Comparison of ENCODE assay signal across 10 cellular contexts in genomic region chr11:94525933-94526332, GRCh38. TPM values are rescaled to one million over a fixed set of nuclear protein-coding genes. Genes with fewer than 3 reads are reported as not detected.
DNase-seq lines count a peak whose midpoint lies in the region; ATAC-seq, FAIRE-seq and TF ChIP-seq lines count a peak whose summit lies in the region.
"Had no signal": no experiment of that assay in that cellular context is flagged by ENCODE, and none has a peak within 500 bp of the region (broad histone marks: within the 10 kb centered on the region; RNA-seq: fewer than 3 reads in every experiment).

No MANE protein-coding gene starts in this region.

- in situ Hi-C loops in transverse colon (cut with MboI; ENCODE audit: low pct_ligation_motif_present in 1 of 4, low pct_unique_long_range_greater_than_20kb in 1 of 4, low sequenced_read_pairs in 3 of 4): loop anchor here in 2 of 4 donors (10.0 kb wide), 2 partner anchors 69 to 79 kb away; no protein-coding TSS in a partner anchor

- no peak for TF ChIP-seq EP300 in transverse colon (IDR thresholded peaks at IDR 0.05; ENCODE audit: low read depth)

- H3K9me3 ChIP-seq in keratinocyte (ENCODE audit: control insufficient read depth, low read depth, low read length) (no peaks in the 10 kb centered on the region), transverse colon (no peaks in the 10 kb centered on the region)

- no peak overlapping the region for H3K27ac ChIP-seq in keratinocyte (ENCODE audit: control insufficient read depth, insufficient read depth, low read length)
- H3K27ac ChIP-seq in transverse colon: no peak overlapping the region
- H3K27ac ChIP-seq: 22Rv1 had no signal

- intact Hi-C loops in transverse colon (cut with DNase I; ENCODE audit: low total_unique reads): no loop called here

- no peak overlapping the region for H3K9ac ChIP-seq in keratinocyte (ENCODE audit: control insufficient read depth, extremely low read depth, insufficient read depth, low read length)

- 12 to 13% methylated on average over 3 of the region's 3 CpGs for WGBS in transverse colon (ENCODE audit: low coverage in 1 of 2), 2 donors

- dilution Hi-C loops in keratinocyte (cut with MboI; ENCODE audit: extremely low pct_ligation_motif_present, low sequenced_read_pairs): no loop called here

- H3K9me1 ChIP-seq in keratinocyte (ENCODE audit: control insufficient read depth, extremely low read depth, insufficient read depth, low read length): no peaks in the 10 kb centered on the region

- no peaks in the 10 kb centered on the region for H3K36me3 ChIP-seq in keratinocyte (ENCODE audit: control insufficient read depth in 2 of 2, extremely low read depth in 1 of 2, insufficient read depth in 2 of 2, low read length in 2 of 2)
- no peaks in the 10 kb centered on the region for H3K36me3 ChIP-seq in transverse colon

- peak; percentile 81 for DNase-seq in DMS 273 (lab: John Stamatoyannopoulos, UW; ENCODE audit: unreplicated experiment)
- no peak for DNase-seq in DMS 273 treated with DMSO at 0.1 percent for 48 hours (lab: John Stamatoyannopoulos, UW)
- DNase-seq in amniotic epithelial cell (ENCODE audit: low read depth): peak; percentile 60
- DNase-seq in keratinocyte (ENCODE audit: low read depth, low spot score): no peak
- peak; percentile 84 for DNase-seq in transverse colon
- DNase-seq in NCI-H146 (lab: John Stamatoyannopoulos, UW): no peak
- no peak for DNase-seq in NCI-H345 (lab: John Stamatoyannopoulos, UW)

- TF ChIP-seq CTCF in keratinocyte (optimal IDR thresholded peaks at IDR 0.05 in 1 of 3, IDR thresholded peaks at IDR 0.05 in 1 of 3, conservative IDR thresholded peaks at IDR 0.05 in 1 of 3; ENCODE audit: extremely low read depth in 1 of 3, insufficient read depth in 2 of 3, low read length in 3 of 3) (no peak), transverse colon (IDR thresholded peaks at IDR 0.05) (no peak)

- peak overlapping the region; percentile 31 for H3K4me2 ChIP-seq in keratinocyte (ENCODE audit: control insufficient read depth, extremely low read depth, insufficient read depth, low read depth, low read length)

- no peak for TF ChIP-seq POLR2A in transverse colon (IDR thresholded peaks at IDR 0.05)

- H3K4me1 ChIP-seq in keratinocyte (ENCODE audit: control insufficient read depth, extremely low read depth, insufficient read depth, low read length) (peaks cover 23% of the 10 kb centered on the region), transverse colon (peaks cover 0 to 13% (median 9%) of the 10 kb centered on the region in 4 donors)

- no peak overlapping the region for H2AFZ ChIP-seq in keratinocyte (ENCODE audit: control insufficient read depth, low read length)

- ATAC-seq in GM21786 (IDR thresholded peaks at IDR 0.05; ENCODE audit: unreplicated experiment): no peak

- no peaks in the 10 kb centered on the region for H3K79me2 ChIP-seq in keratinocyte (ENCODE audit: control insufficient read depth, insufficient read depth, low read length)

- H3K4me3 ChIP-seq in keratinocyte (ENCODE audit: control insufficient read depth in 2 of 3, extremely low read depth in 1 of 3, insufficient read depth in 2 of 3, low read depth in 1 of 3, low read length in 3 of 3) (no peak overlapping the region), transverse colon (no peak overlapping the region)

- no peaks in the 10 kb centered on the region for H4K20me1 ChIP-seq in keratinocyte (ENCODE audit: control insufficient read depth, extremely low read depth, insufficient read depth, low read length)

- FAIRE-seq in keratinocyte (lab: Jason Lieb, UNC): peak; percentile 81

- H3K27me3 ChIP-seq in keratinocyte (ENCODE audit: control insufficient read depth, extremely low read depth, insufficient read depth, low read length): no peaks in the 10 kb centered on the region
- no peaks in the 10 kb centered on the region for H3K27me3 ChIP-seq in transverse colon

RNA-seq across cellular contexts. Expression of gene C11orf97, which starts 13.7 kb away (rescaled TPM):
- not detected in 3 replicates for polyA plus RNA-seq in keratinocyte
- polyA plus RNA-seq in keratinocyte (2011; ENCODE audit: low read depth): not detected
- not detected in 2 replicates for polyA plus RNA-seq in keratinocyte (2011; cell fraction: cytosol; rRNA removed)
- not detected in 2 replicates for polyA plus RNA-seq in keratinocyte (2011; cell fraction: nucleus; rRNA removed)
- not detected in 2 replicates for polyA plus RNA-seq in keratinocyte (2012; ENCODE audit: low replicate concordance)
- polyA minus RNA-seq in keratinocyte: not detected in 3 replicates
- polyA minus RNA-seq in keratinocyte (2011; cell fraction: cytosol; rRNA and poly(A)+ RNA removed): not detected
- not detected in 2 replicates for polyA minus RNA-seq in keratinocyte (2011; cell fraction: nucleus; rRNA and poly(A)+ RNA removed)
- not detected for total RNA-seq in transverse colon
- total RNA-seq: T-helper 2 cell treated with Interferon-gamma antibody and Interleukin-4, amounts not matched to agents 100 ng/mL and 5 ng/mL, for 36 hours had no signal

RNA-seq across cellular contexts. Expression of gene FUT4, which starts 17.8 kb away (rescaled TPM):
- polyA plus RNA-seq in keratinocyte: 0.33 to 0.77 TPM (median 0.39 TPM) in 3 replicates
- not detected for polyA plus RNA-seq in keratinocyte (2011; ENCODE audit: low read depth)
- polyA plus RNA-seq in keratinocyte (2011; cell fraction: cytosol; rRNA removed): 0.26 and 0.30 TPM in 2 replicates
- 0.61 and 0.67 TPM in 2 replicates for polyA plus RNA-seq in keratinocyte (2011; cell fraction: nucleus; rRNA removed)
- polyA plus RNA-seq in keratinocyte (2012; ENCODE audit: low replicate concordance): 0.08 and 0.62 TPM in 2 replicates
- polyA minus RNA-seq in keratinocyte: 0.30 to 0.49 TPM (median 0.48 TPM) in 3 replicates
- 0.38 TPM for polyA minus RNA-seq in keratinocyte (2011; cell fraction: cytosol; rRNA and poly(A)+ RNA removed)
- polyA minus RNA-seq in keratinocyte (2011; cell fraction: nucleus; rRNA and poly(A)+ RNA removed): 0.63 and 1.1 TPM in 2 replicates
- 10 to 100 TPM; 14.9 to 39.0 (median 22.4) TPM for total RNA-seq in transverse colon

RNA-seq across cellular contexts. Expression of gene ANKRD49, which starts 32.1 kb away (rescaled TPM):
- 7.9 to 17.1 TPM (median 15.0 TPM) in 3 replicates for polyA plus RNA-seq in keratinocyte
- 57.7 TPM for polyA plus RNA-seq in keratinocyte (2011; ENCODE audit: low read depth)
- polyA plus RNA-seq in keratinocyte (2011; cell fraction: cytosol; rRNA removed): 4.7 and 10.5 TPM in 2 replicates
- polyA plus RNA-seq in keratinocyte (2011; cell fraction: nucleus; rRNA removed): 18.3 and 25.2 TPM in 2 replicates
- polyA plus RNA-seq in keratinocyte (2012; ENCODE audit: low replicate concordance): 7.6 and 15.6 TPM in 2 replicates
- polyA minus RNA-seq in keratinocyte: 1.2 to 7.2 TPM (median 4.1 TPM) in 3 replicates
- 5.2 TPM for polyA minus RNA-seq in keratinocyte (2011; cell fraction: cytosol; rRNA and poly(A)+ RNA removed)
- polyA minus RNA-seq in keratinocyte (2011; cell fraction: nucleus; rRNA and poly(A)+ RNA removed): 3.3 and 4.7 TPM in 2 replicates
- 10 to 100 TPM; 24.4 to 43.6 (median 33.2) TPM for total RNA-seq in transverse colon

RNA-seq across cellular contexts. Expression of gene MRE11, which starts 32.3 kb away (rescaled TPM):
- 6.9 to 12.4 TPM (median 7.0 TPM) in 3 replicates for polyA plus RNA-seq in keratinocyte
- 7.5 TPM for polyA plus RNA-seq in keratinocyte (2011; ENCODE audit: low read depth)
- polyA plus RNA-seq in keratinocyte (2011; cell fraction: cytosol; rRNA removed): 4.3 and 9.6 TPM in 2 replicates
- polyA plus RNA-seq in keratinocyte (2011; cell fraction: nucleus; rRNA removed): 11.8 and 14.6 TPM in 2 replicates
- polyA plus RNA-seq in keratinocyte (2012; ENCODE audit: low replicate concordance): 6.3 and 9.9 TPM in 2 replicates
- polyA minus RNA-seq in keratinocyte: 2.0 to 12.9 TPM (median 4.6 TPM) in 3 replicates
- polyA minus RNA-seq in keratinocyte (2011; cell fraction: cytosol; rRNA and poly(A)+ RNA removed): 9.0 TPM
- polyA minus RNA-seq in keratinocyte (2011; cell fraction: nucleus; rRNA and poly(A)+ RNA removed): 8.1 and 18.7 TPM in 2 replicates
- total RNA-seq in transverse colon: 10 to 100 TPM in 2 of 4 donors, 1 to 10 TPM in 2; 5.6 to 17.0 (median 9.9) TPM

RNA-seq across cellular contexts. Expression of gene PIWIL4, which starts 41.2 kb away (rescaled TPM):
- 0.14 to 0.37 TPM (median 0.16 TPM) in 3 replicates for polyA plus RNA-seq in keratinocyte
- polyA plus RNA-seq in keratinocyte (2011; ENCODE audit: low read depth): not detected
- polyA plus RNA-seq in keratinocyte (2011; cell fraction: cytosol; rRNA removed): 0.15 and 0.16 TPM in 2 replicates
- polyA plus RNA-seq in keratinocyte (2011; cell fraction: nucleus; rRNA removed): 0.29 and 0.67 TPM in 2 replicates
- 0.07 and 0.15 TPM in 2 replicates for polyA plus RNA-seq in keratinocyte (2012; ENCODE audit: low replicate concordance)
- polyA minus RNA-seq in keratinocyte: 0.61 TPM in 1 of 3 replicates, not detected in the others
- polyA minus RNA-seq in keratinocyte (2011; cell fraction: cytosol; rRNA and poly(A)+ RNA removed): 0.58 TPM
- 0.32 and 0.39 TPM in 2 replicates for polyA minus RNA-seq in keratinocyte (2011; cell fraction: nucleus; rRNA and poly(A)+ RNA removed)
- 10 to 100 TPM in 1 of 4 donors, 1 to 10 TPM in 3; 6.7 to 17.9 (median 8.9) TPM for total RNA-seq in transverse colon

Comparison
In these comparisons a context has a peak if more than half of its experiments do, and no peak if none do; other contexts are left out.
1. DNase-seq: peak in DMS 273 (single experiment), amniotic epithelial cell (single experiment) and transverse colon (single experiment); none in DMS 273 treated with DMSO at 0.1 percent for 48 hours (single experiment), keratinocyte (single experiment), NCI-H146 (single experiment) and NCI-H345 (single experiment).